In the genomic region with DNA sequence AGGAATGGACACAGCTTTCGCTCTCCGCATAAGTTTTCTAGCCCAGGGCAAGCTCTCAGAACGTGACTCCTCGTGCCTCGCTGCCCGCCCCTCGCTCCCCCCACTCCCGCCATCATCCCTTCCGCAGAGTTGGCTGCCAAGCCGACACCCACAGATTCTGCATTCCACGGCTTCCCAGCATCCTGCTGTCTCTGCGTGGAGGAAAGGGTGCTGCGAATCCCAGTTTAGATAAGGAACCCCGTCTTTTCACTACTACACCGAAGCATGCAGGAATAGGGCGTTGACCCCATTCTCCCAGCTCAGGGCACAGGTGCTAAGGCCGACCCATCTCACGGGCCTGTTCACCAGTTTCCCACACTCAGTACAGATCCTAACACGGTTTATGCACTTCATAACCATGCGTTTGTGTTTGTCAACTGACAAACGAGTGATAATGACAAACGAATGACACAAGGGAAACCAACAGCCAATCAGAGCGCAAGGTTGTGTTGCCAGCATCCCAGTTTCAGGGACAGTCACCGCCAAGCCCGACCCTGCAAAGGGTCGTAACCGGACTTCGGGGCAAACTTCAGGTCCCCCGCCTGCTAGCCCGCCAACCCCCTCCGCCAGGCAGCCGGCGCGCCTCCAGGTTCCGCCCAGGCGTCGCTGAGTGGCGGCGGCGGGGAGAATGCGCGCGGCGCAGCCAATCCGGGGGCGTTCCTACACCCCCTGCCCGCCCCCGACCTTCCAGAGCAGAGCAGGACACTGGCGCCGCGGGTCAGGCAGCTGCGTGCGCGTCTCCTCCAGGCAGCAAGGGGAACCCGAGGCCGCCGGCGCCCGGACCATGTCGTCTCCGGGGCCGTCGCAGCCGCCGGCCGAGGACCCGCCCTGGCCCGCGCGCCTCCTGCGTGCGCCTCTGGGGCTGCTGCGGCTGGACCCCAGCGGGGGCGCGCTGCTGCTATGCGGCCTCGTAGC, we compare ENCODE assay signal across 8 cellular contexts. TPM values are rescaled to one million over a fixed set of nuclear protein-coding genes. Genes with fewer than 3 reads are reported as not detected.
DNase-seq lines count a peak whose midpoint lies in the region; ATAC-seq and TF ChIP-seq lines count a peak whose summit lies in the region.

A gene (plus strand): TSS at position 729 of the 954 bp plus-strand sequence. CDS start 95 bp downstream, at position 824.

- peak within 1 kb of the TSS; percentile 81 for H3K27ac Mint-ChIP-seq in osteocyte (ENCODE audit: unreplicated experiment)

- peaks cover 13% of the 10 kb centered on the region for H3K4me1 Mint-ChIP-seq in osteocyte (ENCODE audit: unreplicated experiment)

- peak within 1 kb of the TSS; percentile 74 to 75 for H3K4me3 ChIP-seq in testis

- no peaks in the 10 kb centered on the region for H3K4me1 ChIP-seq in testis

- H3K36me3 ChIP-seq in testis (ENCODE audit: low read depth, missing control alignments): no peaks in the 10 kb centered on the region

- DNase-seq in Daoy (ENCODE audit: low read depth): peak; percentile 74
- DNase-seq in KG1 (lab: John Stamatoyannopoulos, UW): peak; percentile 32
- peak; percentile 81 for DNase-seq in SK-N-DZ (ENCODE audit: low spot score)
- DNase-seq in activated naive CD4-positive, alpha-beta T cell treated with anti-CD3 and anti-CD28 coated beads, Interleukin-2, amount 50 U/mL, for 16 hours: peak; percentile 80
- DNase-seq in glomerular visceral epithelial cell (ENCODE audit: extremely low spot score): peak; percentile 85
- DNase-seq in osteocyte (ENCODE audit: extremely low spot score, unreplicated experiment): peak; percentile 91
- DNase-seq in testis: peak; percentile 93

- intact Hi-C loops in testis (cut with DNase I; ENCODE audit: low total_unique reads): no loop called here

- WGBS in testis, 2 donors: 0 to 1% methylated on average over 21 to 51 of the region's 78 CpGs

- peak; percentile 97 for ATAC-seq in GM21723 (IDR thresholded peaks at IDR 0.05; ENCODE audit: unreplicated experiment)

- H3K27me3 ChIP-seq in testis: no peaks in the 10 kb centered on the region

- peak within 1 kb of the TSS; percentile 77 to 85 for H3K27ac ChIP-seq in testis

- no peaks in the 10 kb centered on the region for H3K27me3 Mint-ChIP-seq in osteocyte (ENCODE audit: unreplicated experiment)

- H3K9me3 Mint-ChIP-seq in osteocyte (ENCODE audit: unreplicated experiment): no peaks in the 10 kb centered on the region

- no peak for TF ChIP-seq POLR2A in testis (IDR thresholded peaks at IDR 0.05)

- TF ChIP-seq CTCF in osteocyte (IDR thresholded peaks at IDR 0.05) (peak; percentile 10), testis (IDR thresholded peaks at IDR 0.05) (peak in 1 of 3 experiments; percentile 19)

- H3K36me3 Mint-ChIP-seq in osteocyte (ENCODE audit: unreplicated experiment): peaks cover 5% of the 10 kb centered on the region

- peak within 1 kb of the TSS; percentile 85 for H3K4me3 Mint-ChIP-seq in osteocyte (ENCODE audit: unreplicated experiment)

- H3K9me3 ChIP-seq in testis: no peaks in the 10 kb centered on the region

RNA-seq across cellular contexts. Expression of the gene that starts here (rescaled TPM):
- total RNA-seq in Daoy (2014; rRNA removed; shearing (Covaris generic)): 2.1 and 2.9 TPM in 2 replicates
- polyA plus RNA-seq in SK-N-DZ (2014; cell fraction: cytosol; rRNA removed): 5.0 and 8.9 TPM in 2 replicates
- 5.6 and 7.5 TPM in 2 replicates for polyA plus RNA-seq in SK-N-DZ (2014; cell fraction: nucleus; rRNA removed)
- total RNA-seq in osteocyte (12.5 and 14.0 TPM in 2 replicates), testis (1 to 10 TPM; 7.7 to 8.5 TPM)
- 6.9 TPM for polyA plus RNA-seq in testis (ENCODE audit: insufficient read depth, low read depth, low replicate concordance)

Comparison
In these comparisons a context has a peak if more than half of its experiments do, and no peak if none do; other contexts are left out.
1. Peak in every context shown above with its lines: DNase-seq, ATAC-seq, H3K4me3 ChIP-seq and H3K27ac ChIP-seq.
2. DNase-seq: peak in every context shown above with its lines; median percentile 93 in testis; 91 in osteocyte; 85 in glomerular visceral epithelial cell; 81 in SK-N-DZ; 80 in activated naive CD4-positive, alpha-beta T cell treated with anti-CD3 and anti-CD28 coated beads, Interleukin-2, amount 50 U/mL, for 16 hours; 74 in Daoy; 32 in KG1.